In genomic region chr7:127588019-127588696, GRCh38 we compare ENCODE assay signal across 8 cellular contexts. TPM values are rescaled to one million over a fixed set of nuclear protein-coding genes. Genes with fewer than 3 reads are reported as not detected.
DNase-seq lines count a peak whose midpoint lies in the region; ATAC-seq and TF ChIP-seq lines count a peak whose summit lies in the region.

TSS of gene ARF5 (plus strand) at chr7:127588411. CDS start at chr7:127588499, 88 bp downstream.

- DNase-seq in AG08396 (ENCODE audit: low spot score) = peak; percentile 98
- peak; percentile 59 for DNase-seq in NCI-H345 treated with DMSO at 0.1 percent for 48 hours (lab: John Stamatoyannopoulos, UW; ENCODE audit: unreplicated experiment)
- peak; percentile 81 for DNase-seq in activated CD4-positive, alpha-beta T cell treated with anti-CD3 and anti-CD28 coated beads for 1 hour
- peak; percentile 97 for DNase-seq in cerebellum (ENCODE audit: low spot score)
- DNase-seq in kidney epithelial cell (ENCODE audit: low read depth) = no peak
- DNase-seq in stimulated activated CD4-positive, alpha-beta T cell treated with anti-CD3 and anti-CD28 coated beads, Interleukin-15, amount 100 ng/mL, for 48 hours (ENCODE audit: low read depth in 2 of 2) = peak; percentile 56 to 85

- H3K4me3 ChIP-seq in kidney epithelial cell (ENCODE audit: low read depth, low read length) = peak within 1 kb of the TSS; percentile 94

- ATAC-seq in GM18909 (IDR thresholded peaks at IDR 0.05; ENCODE audit: poor library complexity, unreplicated experiment) = peak; percentile 76
- peak; percentile 76 for ATAC-seq in HG03159 (IDR thresholded peaks at IDR 0.05; ENCODE audit: unreplicated experiment)

- TF ChIP-seq CTCF in kidney epithelial cell (IDR thresholded peaks at IDR 0.05; ENCODE audit: insufficient read depth, low read length, poor library complexity, severe bottlenecking) = no peak

- H3K36me3 ChIP-seq in kidney epithelial cell (ENCODE audit: control insufficient read depth, insufficient read depth, low read length) = no peaks in the 10 kb centered on the region

- no peaks in the 10 kb centered on the region for H3K27me3 ChIP-seq in kidney epithelial cell (ENCODE audit: control insufficient read depth, insufficient read depth, low read length)

RNA-seq across cellular contexts. Expression of gene ARF5, which starts in this region (rescaled TPM):
- 71.7 TPM for total RNA-seq in cerebellum
- 330 and 355 TPM in 2 replicates for total RNA-seq in kidney epithelial cell
